8 cellular contexts compared by ENCODE assay signal in the genomic region with DNA sequence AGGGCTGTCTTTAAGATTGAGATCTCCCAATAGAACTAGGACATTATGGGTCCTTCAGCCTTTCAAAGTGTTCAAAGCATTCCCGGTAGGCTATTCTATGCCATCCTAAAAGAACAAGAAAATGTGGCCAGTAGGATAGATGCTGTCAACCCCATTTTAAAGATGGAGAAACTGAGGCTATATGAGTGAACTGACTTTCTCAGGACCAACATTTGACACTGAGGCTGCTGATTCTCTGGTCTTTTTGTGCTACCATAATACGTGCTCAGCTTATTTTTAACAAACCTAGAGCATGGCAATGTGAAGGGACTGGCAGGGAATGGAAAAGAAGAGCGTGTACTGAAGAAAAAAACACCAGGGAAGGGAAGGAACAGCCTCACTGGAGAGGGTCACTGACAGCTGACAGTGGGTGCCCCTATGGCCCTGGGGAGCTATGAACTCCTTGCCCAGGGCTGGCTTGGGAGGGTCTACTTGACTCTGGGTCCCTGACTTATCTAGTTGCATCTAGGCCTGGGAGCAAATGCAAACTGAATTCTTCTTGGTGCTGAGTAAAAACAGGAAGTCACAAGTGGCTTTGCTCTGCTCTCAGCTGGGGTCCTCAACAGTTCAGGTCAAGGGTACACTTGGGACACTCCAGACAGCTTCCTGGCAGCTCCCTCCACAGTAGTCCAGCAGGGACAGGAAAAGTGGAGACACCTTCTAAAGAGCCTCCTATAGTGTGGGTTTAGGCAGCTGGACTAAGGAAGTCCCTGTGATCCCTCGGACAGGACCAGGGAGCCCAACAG. TPM values are rescaled to one million over a fixed set of nuclear protein-coding genes. Genes with fewer than 3 reads are reported as not detected.
DNase-seq lines count a peak whose midpoint lies in the region; ATAC-seq and TF ChIP-seq lines count a peak whose summit lies in the region.

No MANE protein-coding gene starts in this region.

- BruUV-seq in IMR-90 (replicated peaks; lab: Mats Ljungman, UMichigan): no TSS peak

- H3K4me2 ChIP-seq in IMR-90 (ENCODE audit: low read depth, low read length): peak overlapping the region; percentile 66; the same call in 1 of the 2 replicates

- no peak overlapping the region for H3K9ac ChIP-seq in IMR-90 (ENCODE audit: low read depth, low read length)

- H3K18ac ChIP-seq in IMR-90 (ENCODE audit: low read depth, low read length): peak overlapping the region; percentile 13; the same call in 1 of the 2 replicates

- H2BK5ac ChIP-seq in IMR-90 (ENCODE audit: low read depth, low read length, poor library complexity, severe bottlenecking): no peak overlapping the region

- H3K4me3 ChIP-seq in IMR-90 (ENCODE audit: insufficient read depth, low read depth, low read length) (no peak overlapping the region), Peyer's patch (peak overlapping the region; percentile 54 to 64 (median 59)), spleen (peak overlapping the region in 7 of 8 donors; percentile 60 to 80 (median 68))

- H3K9me1 ChIP-seq in IMR-90 (ENCODE audit: insufficient read depth, low read length): no peaks in the 10 kb centered on the region; the same call in 1 of the 2 replicates

- H4K20me1 ChIP-seq in IMR-90 (ENCODE audit: insufficient read depth, low read length): no peaks in the 10 kb centered on the region

- peaks cover 3 to 10% (median 3%) of the 10 kb centered on the region in 3 donors for H3K36me3 Mint-ChIP-seq in immature natural killer cell

- H4K8ac ChIP-seq in IMR-90 (ENCODE audit: low read depth in 2 of 2, low read length in 2 of 2): no peak overlapping the region

- H3K27ac ChIP-seq in IMR-90 (ENCODE audit: insufficient read depth, low read length): no peak overlapping the region
- peak overlapping the region; percentile 68 to 82 (median 74) for H3K27ac ChIP-seq in Peyer's patch
- H3K27ac ChIP-seq in spleen: peak overlapping the region; percentile 43 to 95 (median 86)

- no peak overlapping the region for H2BK20ac ChIP-seq in IMR-90 (ENCODE audit: low read depth, low read length)

- H3K36me3 ChIP-seq in IMR-90 (ENCODE audit: control insufficient read depth, insufficient read depth, low read length) (peaks cover 2% of the 10 kb centered on the region; the same call in 1 of the 2 replicates), Peyer's patch (no peaks in the 10 kb centered on the region), spleen (peaks cover 0 to 14% (median 0%) of the 10 kb centered on the region in 6 donors)

- H3K9me3 Mint-ChIP-seq in immature natural killer cell: no peaks in the 10 kb centered on the region

- POLR2A ChIA-PET in IMR-90 (lab: Charles Lee; ENCODE audit: unreplicated experiment): no interaction called here

- H2AFZ ChIP-seq in IMR-90 (replicated peaks; ENCODE audit: low read length, poor library complexity): peak overlapping the region; percentile 14

- H3K9me3 ChIP-seq in IMR-90 (ENCODE audit: control insufficient read depth, insufficient read depth, low read length) (no peaks in the 10 kb centered on the region), Peyer's patch (no peaks in the 10 kb centered on the region), spleen (no peaks in the 10 kb centered on the region)

- H3K4me3 Mint-ChIP-seq in immature natural killer cell: peak overlapping the region; percentile 89 to 97 (median 90)

- H3K56ac ChIP-seq in IMR-90 (ENCODE audit: extremely low read depth, insufficient read depth, low read length): no peak overlapping the region

- H2AK9ac ChIP-seq in IMR-90 (replicated peaks; ENCODE audit: low read depth, low read length, poor library complexity): no peak overlapping the region

- no peak overlapping the region for H3K14ac ChIP-seq in IMR-90 (replicated peaks; ENCODE audit: low read depth, low read length)

- no peak for TF ChIP-seq RAD21 in IMR-90 (IDR thresholded peaks at IDR 0.05; ENCODE audit: low read length)

- dilution Hi-C loops in IMR-90 (cut with HindIII; ENCODE audit: low sequenced_read_pairs, unreplicated experiment): no loop called here

- in situ Hi-C loops in IMR-90 (cut with MboI; ENCODE audit: low sequenced_read_pairs): no loop called here

- H4K91ac ChIP-seq in IMR-90 (ENCODE audit: insufficient read depth, low read depth, low read length): no peak overlapping the region

- no peak for DNase-seq in IMR-90
- no peak for DNase-seq in Peyer's patch
- DNase-seq in immature natural killer cell: peak in 2 of 3 donors; percentile 24 to 30
- no peak for DNase-seq in spleen
- no peak for DNase-seq in HPDE6-E6E7 (ENCODE audit: extremely low spot score)
- no peak for DNase-seq in activated CD4-positive, alpha-beta T cell treated with anti-CD3 and anti-CD28 coated beads for 1 hour

- no peak overlapping the region for H2BK120ac ChIP-seq in IMR-90 (ENCODE audit: low read depth, low read length)

- TF ChIP-seq POLR2A in IMR-90 (IDR thresholded peaks at IDR 0.05; ENCODE audit: low read depth, low read length) (no peak), Peyer's patch (IDR thresholded peaks at IDR 0.05) (no peak), spleen (IDR thresholded peaks at IDR 0.05) (peak in 1 of 3 donors; percentile 8)

- CTCF ChIA-PET in IMR-90 (lab: Yijun Ruan, JAX): no interaction called here

- peaks cover 78 to 81% of the 10 kb centered on the region in 2 donors for H3K4me1 Mint-ChIP-seq in immature natural killer cell

- H2BK15ac ChIP-seq in IMR-90 (ENCODE audit: low read depth, low read length): no peak overlapping the region

- peaks cover 10% of the 10 kb centered on the region; the same call in 1 of the 2 replicates for H3K27me3 ChIP-seq in IMR-90 (ENCODE audit: control insufficient read depth, insufficient read depth, low read length)
- peaks cover 0 to 5% of the 10 kb centered on the region in 2 donors for H3K27me3 ChIP-seq in Peyer's patch
- H3K27me3 ChIP-seq in spleen (replicated peaks in 1 of 7): peaks cover 0 to 19% (median 0%) of the 10 kb centered on the region in 7 donors

- WGBS in IMR-90 (ENCODE audit: extremely low coverage in 2 of 2, insufficient read length in 1 of 2), 2 experiments: no CpG with 5 or more reads among the region's 4 CpGs
- WGBS in spleen, 5 donors: 55 to 78% (median 71%) methylated on average over 4 of the region's 4 CpGs

- H2AK5ac ChIP-seq in IMR-90 (ENCODE audit: low read depth, low read length): 0 out of 2 replicates have a peak overlapping the region, but pooled peaks have one; percentile 50

- no peak overlapping the region for H3K23ac ChIP-seq in IMR-90 (ENCODE audit: low read depth, low read length)

- no peak for TF ChIP-seq CTCF in IMR-90 (conservative IDR thresholded peaks at IDR 0.05; ENCODE audit: low read depth, low read length)
- no peak for TF ChIP-seq CTCF in Peyer's patch (IDR thresholded peaks at IDR 0.05)
- no peak for TF ChIP-seq CTCF in spleen (IDR thresholded peaks at IDR 0.05 in 8 of 11, conservative IDR thresholded peaks at IDR 0.05 in 3 of 11)

- no peak overlapping the region; the same call in 1 of the 2 replicates for H4K5ac ChIP-seq in IMR-90 (ENCODE audit: low read depth, low read length)

- H3K4me1 ChIP-seq in IMR-90 (ENCODE audit: control insufficient read depth, insufficient read depth, low read length) (peaks cover 24% of the 10 kb centered on the region; the same call in 1 of the 2 replicates), Peyer's patch (peaks cover 0 to 17% (median 12%) of the 10 kb centered on the region in 4 donors), spleen (peaks cover 51 to 84% (median 75%) of the 10 kb centered on the region in 6 donors)

- intact Hi-C loops in IMR-90 (cut with micrococcal nuclease): no loop called here
- intact Hi-C loops in spleen (cut with DNase I; ENCODE audit: low total_unique reads): loop anchor here (5.0 kb wide), 1 partner anchor 41 kb away; no protein-coding TSS in a partner anchor

- ATAC-seq in IMR-90 (ENCODE audit: low read depth): no peak
- no peak for ATAC-seq in HG02678 (IDR thresholded peaks at IDR 0.05; ENCODE audit: unreplicated experiment)
- ATAC-seq in HG03469 (IDR thresholded peaks at IDR 0.05; ENCODE audit: unreplicated experiment): no peak

- peaks cover 6 to 15% (median 15%) of the 10 kb centered on the region in 3 donors for H3K27me3 Mint-ChIP-seq in immature natural killer cell (ENCODE audit: low read depth in 3 of 3)

- 0 out of 4 replicates have a peak, but pooled peaks cover 0 to 4% of the 10 kb centered on the region in 2 experiments for H3K79me1 ChIP-seq in IMR-90 (ENCODE audit: low read depth in 1 of 2, low read length in 2 of 2)

- H3K27ac Mint-ChIP-seq in immature natural killer cell: peak overlapping the region; percentile 88 to 98 (median 94)

- H3K4ac ChIP-seq in IMR-90 (ENCODE audit: low read depth, low read length): no peak overlapping the region; the same call in 1 of the 2 replicates

TF ChIP-seq in IMR-90, 13 proteins besides CTCF, POLR2A, EP300 and RAD21:
- TF ChIP-seq MAZ (IDR thresholded peaks at IDR 0.05; ENCODE audit: borderline replicate concordance, low read depth, low read length): no peak
- TF ChIP-seq, protein P1, sequence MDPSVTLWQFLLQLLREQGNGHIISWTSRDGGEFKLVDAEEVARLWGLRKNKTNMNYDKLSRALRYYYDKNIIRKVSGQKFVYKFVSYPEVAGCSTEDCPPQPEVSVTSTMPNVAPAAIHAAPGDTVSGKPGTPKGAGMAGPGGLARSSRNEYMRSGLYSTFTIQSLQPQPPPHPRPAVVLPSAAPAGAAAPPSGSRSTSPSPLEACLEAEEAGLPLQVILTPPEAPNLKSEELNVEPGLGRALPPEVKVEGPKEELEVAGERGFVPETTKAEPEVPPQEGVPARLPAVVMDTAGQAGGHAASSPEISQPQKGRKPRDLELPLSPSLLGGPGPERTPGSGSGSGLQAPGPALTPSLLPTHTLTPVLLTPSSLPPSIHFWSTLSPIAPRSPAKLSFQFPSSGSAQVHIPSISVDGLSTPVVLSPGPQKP (IDR thresholded peaks at IDR 0.05; ENCODE audit: borderline replicate concordance, low read depth, low read length): no peak
- TF ChIP-seq, protein P2, sequence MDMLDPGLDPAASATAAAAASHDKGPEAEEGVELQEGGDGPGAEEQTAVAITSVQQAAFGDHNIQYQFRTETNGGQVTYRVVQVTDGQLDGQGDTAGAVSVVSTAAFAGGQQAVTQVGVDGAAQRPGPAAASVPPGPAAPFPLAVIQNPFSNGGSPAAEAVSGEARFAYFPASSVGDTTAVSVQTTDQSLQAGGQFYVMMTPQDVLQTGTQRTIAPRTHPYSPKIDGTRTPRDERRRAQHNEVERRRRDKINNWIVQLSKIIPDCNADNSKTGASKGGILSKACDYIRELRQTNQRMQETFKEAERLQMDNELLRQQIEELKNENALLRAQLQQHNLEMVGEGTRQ (IDR thresholded peaks at IDR 0.05; ENCODE audit: low read depth, low read length): no peak
- TF ChIP-seq MXI1 (IDR thresholded peaks at IDR 0.05; ENCODE audit: borderline replicate concordance, low read depth, low read length): no peak

RNA-seq across cellular contexts. Expression of gene CYRIA, which starts 2.3 kb away (rescaled TPM):
- 1.7 and 3.8 TPM in 2 replicates for total RNA-seq in IMR-90 (2012; rRNA removed)
- 1.1 and 1.7 TPM in 2 replicates for polyA plus RNA-seq in IMR-90 (2012; rRNA removed)
- 0.36 and 0.37 TPM in 2 replicates for polyA plus RNA-seq in IMR-90 (2012; cell fraction: cytosol; rRNA removed)
- polyA plus RNA-seq in IMR-90 (2012; cell fraction: nucleus; rRNA removed; ENCODE audit: low replicate concordance): 0.30 and 3.4 TPM in 2 replicates
- total RNA-seq in Peyer's patch: 10 to 100 TPM in 1 of 4 donors, 1 to 10 TPM in 2, under 1 TPM in 1; 0.53 to 11.6 (median 4.6) TPM
- polyA plus RNA-seq in immature natural killer cell: 10 to 100 TPM; 24.0 to 41.8 (median 25.3) TPM
- total RNA-seq in spleen: 10 to 100 TPM; 50.5 to 87.9 (median 75.5) TPM
- 10 to 100 TPM; 11.1 to 16.4 (median 13.2) TPM for polyA plus RNA-seq in spleen

Comparison
In these comparisons a context has a peak if more than half of its experiments do, and no peak if none do; other contexts are left out.
1. DNase-seq: peak in immature natural killer cell (2 of 3); none in IMR-90 (single experiment), Peyer's patch (0 of 3), spleen (single experiment), HPDE6-E6E7 (single experiment) and activated CD4-positive, alpha-beta T cell treated with anti-CD3 and anti-CD28 coated beads for 1 hour (single experiment).
2. RNA of gene CYRIA, which starts 2.3 kb away (total RNA-seq): 50.5 to 87.9 TPM in spleen; 0.53 to 11.6 TPM in Peyer's patch and 1.7 to 3.8 TPM in IMR-90; every median in the first group is over 4 times any median in the second.